In genomic region chr20:61803903-61804804, GRCh38 we compare ENCODE assay signal across 12 cellular contexts.
DNase-seq lines count a peak whose midpoint lies in the region; ATAC-seq and TF ChIP-seq lines count a peak whose summit lies in the region.
"Had no signal": no experiment of that assay in that cellular context is flagged by ENCODE, and none has a peak within 500 bp of the region (broad histone marks: within the 10 kb centered on the region; RNA-seq: fewer than 3 reads in every experiment).

No MANE protein-coding gene starts in this region.

- no peaks in the 10 kb centered on the region for H3K9me3 ChIP-seq in neural progenitor cell (ENCODE audit: low read depth)

- H3K4me3 ChIP-seq in choroid plexus epithelial cell (ENCODE audit: low read depth, low read length): no peak overlapping the region
- no peak overlapping the region for H3K4me3 ChIP-seq in neural progenitor cell
- H3K4me3 ChIP-seq: smooth muscle cell had no signal

- H3K27me3 ChIP-seq in neural progenitor cell: peaks cover 6% of the 10 kb centered on the region

- H3K36me3 Mint-ChIP-seq in neural progenitor cell: no peaks in the 10 kb centered on the region
- H3K36me3 Mint-ChIP-seq: CD4-positive, alpha-beta memory T cell had no signal

- no peak overlapping the region for H3K27ac Mint-ChIP-seq in neural progenitor cell

- no peak overlapping the region for H3K27ac ChIP-seq in neural progenitor cell

- H3K79me2 ChIP-seq in neural progenitor cell (ENCODE audit: low read depth): no peaks in the 10 kb centered on the region

- ATAC-seq in GM21423 (IDR thresholded peaks at IDR 0.05; ENCODE audit: unreplicated experiment): no peak
- no peak for ATAC-seq in HG02571 (IDR thresholded peaks at IDR 0.05; ENCODE audit: unreplicated experiment)

- no peaks in the 10 kb centered on the region for H3K9me3 Mint-ChIP-seq in neural progenitor cell
- H3K9me3 Mint-ChIP-seq: CD4-positive, alpha-beta memory T cell had no signal

- peak overlapping the region; percentile 57 for H3K4me3 Mint-ChIP-seq in neural progenitor cell

- peaks cover 6% of the 10 kb centered on the region for H4K20me1 ChIP-seq in neural progenitor cell (ENCODE audit: low read depth)

- no peaks in the 10 kb centered on the region for H3K36me3 ChIP-seq in neural progenitor cell

- DNase-seq in A172 (ENCODE audit: low spot score) (peak; percentile 18), GM03348 (ENCODE audit: low spot score) (peak; percentile 81), choroid plexus epithelial cell (ENCODE audit: low read depth) (peak; percentile 40), neural progenitor cell (ENCODE audit: low spot score) (peak; percentile 29), HT-29 (ENCODE audit: low spot score) (no peak), NCI-H345 treated with DMSO at 0.1 percent for 48 hours (lab: John Stamatoyannopoulos, UW; ENCODE audit: unreplicated experiment) (no peak)
- DNase-seq: CD4-positive, alpha-beta memory T cell; central memory CD4-positive, alpha-beta T cell; NCI-H187 had no signal

- H3K9ac ChIP-seq in neural progenitor cell: no peak overlapping the region

- H3F3A ChIP-seq in neural progenitor cell (ENCODE audit: low read depth): peaks cover 5% of the 10 kb centered on the region

- peaks cover 12% of the 10 kb centered on the region for H3K4me1 ChIP-seq in neural progenitor cell

- peaks cover 39% of the 10 kb centered on the region for H3K4me1 Mint-ChIP-seq in neural progenitor cell

- H2AFZ ChIP-seq in neural progenitor cell (replicated peaks): peak overlapping the region; percentile 9

- H3K4me2 ChIP-seq in neural progenitor cell: peak overlapping the region; percentile 57
- H3K4me2 ChIP-seq: smooth muscle cell had no signal

- TF ChIP-seq CTCF in choroid plexus epithelial cell (conservative IDR thresholded peaks at IDR 0.05; ENCODE audit: low read depth, low read length) (no peak), neural progenitor cell (IDR thresholded peaks at IDR 0.05) (no peak)

- peaks cover 2% of the 10 kb centered on the region for H3K27me3 Mint-ChIP-seq in neural progenitor cell (ENCODE audit: insufficient read depth, low read depth)

Comparison
In these comparisons a context has a peak if more than half of its experiments do, and no peak if none do; other contexts are left out.
1. DNase-seq: peak in A172 (single experiment), GM03348 (single experiment), choroid plexus epithelial cell (single experiment) and neural progenitor cell (single experiment); none in HT-29 (single experiment) and NCI-H345 treated with DMSO at 0.1 percent for 48 hours (single experiment).